Comparison of ENCODE assay signal across 16 cellular contexts in the genomic region with DNA sequence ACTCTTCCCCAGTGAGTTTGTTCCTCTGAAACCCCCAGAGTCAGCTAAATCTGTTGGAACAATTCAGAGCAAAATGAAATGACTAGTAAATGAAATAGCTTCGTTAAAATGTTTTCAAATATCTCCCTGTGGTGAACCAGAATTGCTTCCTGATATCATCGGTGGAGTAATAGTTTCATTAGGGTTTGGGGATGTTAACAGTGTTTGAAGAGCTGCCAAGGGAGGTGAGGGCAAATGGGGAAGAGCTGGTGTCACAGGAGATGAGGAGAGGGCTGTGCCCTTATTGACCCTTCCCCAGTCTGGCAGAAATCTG. TPM values are rescaled to one million over a fixed set of nuclear protein-coding genes. Genes with fewer than 3 reads are reported as not detected.
DNase-seq lines count a peak whose midpoint lies in the region; ATAC-seq and TF ChIP-seq lines count a peak whose summit lies in the region.
"Had no signal": no experiment of that assay in that cellular context is flagged by ENCODE, and none has a peak within 500 bp of the region (broad histone marks: within the 10 kb centered on the region; RNA-seq: fewer than 3 reads in every experiment).

No MANE protein-coding gene starts in this region.

- CTCF ChIA-PET in RWPE1 (lab: Yijun Ruan, JAX): interaction anchor here (0.6 to 1.0 kb wide), 9 partner anchors 14 to 1007 kb away, joined by 3 to 6 read pairs (median 3); no protein-coding TSS in a partner anchor

- H3K27me3 Mint-ChIP-seq in natural killer cell (ENCODE audit: low read depth in 2 of 2) (peaks cover 16 to 17% of the 10 kb centered on the region in 2 donors), nephron (ENCODE audit: low read depth) (no peaks in the 10 kb centered on the region), nephron progenitor cell (ENCODE audit: low read depth, poor library complexity) (peaks cover 8% of the 10 kb centered on the region)
- H3K27me3 Mint-ChIP-seq in natural killer cell treated with Interleukin-12 subunit alpha and Interleukin-12 subunit beta and Interleukin-15 and Interleukin-18, amount 100 ng/mL, for 72 hours: peaks cover 6 to 26% of the 10 kb centered on the region in 2 donors
- peaks cover 8% of the 10 kb centered on the region for H3K27me3 Mint-ChIP-seq in activated T-cell treated with anti-CD3 and anti-CD28 coated beads, Interleukin-2, amount 50 U/mL, for 72 hours (ENCODE audit: low read depth)
- H3K27me3 Mint-ChIP-seq: memory B cell had no signal

- no peak for ATAC-seq in natural killer cell
- no peak for ATAC-seq in natural killer cell treated with Interleukin-12 subunit alpha and Interleukin-12 subunit beta and Interleukin-15 and Interleukin-18, amount 100 ng/mL, for 72 hours
- ATAC-seq in activated T-cell treated with anti-CD3 and anti-CD28 coated beads, Interleukin-2, amount 50 U/mL, for 72 hours (replicated peaks in 1 of 2): no peak

- no peaks in the 10 kb centered on the region for H3K9me3 Mint-ChIP-seq in natural killer cell
- H3K9me3 Mint-ChIP-seq in natural killer cell treated with Interleukin-12 subunit alpha and Interleukin-12 subunit beta and Interleukin-15 and Interleukin-18, amount 100 ng/mL, for 72 hours: no peaks in the 10 kb centered on the region
- H3K9me3 Mint-ChIP-seq in nephron: no peaks in the 10 kb centered on the region
- no peaks in the 10 kb centered on the region for H3K9me3 Mint-ChIP-seq in activated T-cell treated with anti-CD3 and anti-CD28 coated beads, Interleukin-2, amount 50 U/mL, for 72 hours
- no peaks in the 10 kb centered on the region for H3K9me3 Mint-ChIP-seq in nephron progenitor cell
- H3K9me3 Mint-ChIP-seq: activated CD4-positive, alpha-beta T cell treated with anti-CD3 and anti-CD28 coated beads, Interleukin-2, amount 10 ng/mL, durations not matched to agents 24 days and 14 days; central memory CD8-positive, alpha-beta T cell; memory B cell had no signal

- POLR2A ChIA-PET in RWPE1 (lab: Yijun Ruan, JAX; ENCODE audit: low non-redundant PET): no interaction called here

- H3K4me1 Mint-ChIP-seq in natural killer cell (peaks cover 0 to 3% of the 10 kb centered on the region in 2 donors), nephron (peaks cover 42% of the 10 kb centered on the region), nephron progenitor cell (peaks cover 27% of the 10 kb centered on the region)
- no peaks in the 10 kb centered on the region for H3K4me1 Mint-ChIP-seq in natural killer cell treated with Interleukin-12 subunit alpha and Interleukin-12 subunit beta and Interleukin-15 and Interleukin-18, amount 100 ng/mL, for 72 hours (ENCODE audit: low read depth in 2 of 2)
- H3K4me1 Mint-ChIP-seq in activated T-cell treated with anti-CD3 and anti-CD28 coated beads, Interleukin-2, amount 50 U/mL, for 72 hours (ENCODE audit: low read depth): no peaks in the 10 kb centered on the region
- H3K4me1 Mint-ChIP-seq: activated CD4-positive, alpha-beta T cell treated with anti-CD3 and anti-CD28 coated beads, Interleukin-2, amount 10 ng/mL, durations not matched to agents 24 days and 14 days; central memory CD8-positive, alpha-beta T cell had no signal

- DNase-seq in natural killer cell (no peak), RWPE1 (ENCODE audit: low spot score) (no peak), islet precursor cell (no peak), nephron progenitor cell (no peak), colonic mucosa (no peak)
- no peak for DNase-seq in natural killer cell treated with Interleukin-12 subunit alpha and Interleukin-12 subunit beta and Interleukin-15 and Interleukin-18, amount 100 ng/mL, for 72 hours (ENCODE audit: low spot score)
- no peak for DNase-seq in activated T-cell treated with anti-CD3 and anti-CD28 coated beads, Interleukin-2, amount 50 U/mL, for 72 hours

- no peak overlapping the region for H3K27ac ChIP-seq in RWPE1
- no peak overlapping the region for H3K27ac ChIP-seq in colonic mucosa

- no peaks in the 10 kb centered on the region for H3K9me3 ChIP-seq in colonic mucosa
- H3K9me3 ChIP-seq: SJCRH30 had no signal

- H3K4me3 ChIP-seq in colonic mucosa: no peak overlapping the region
- H3K4me3 ChIP-seq: GM12878, SJCRH30 had no signal

- H3K36me3 Mint-ChIP-seq in natural killer cell: no peaks in the 10 kb centered on the region
- no peaks in the 10 kb centered on the region for H3K36me3 Mint-ChIP-seq in natural killer cell treated with Interleukin-12 subunit alpha and Interleukin-12 subunit beta and Interleukin-15 and Interleukin-18, amount 100 ng/mL, for 72 hours
- H3K36me3 Mint-ChIP-seq in nephron (ENCODE audit: low read depth): no peaks in the 10 kb centered on the region
- H3K36me3 Mint-ChIP-seq in activated T-cell treated with anti-CD3 and anti-CD28 coated beads, Interleukin-2, amount 50 U/mL, for 72 hours (ENCODE audit: insufficient read depth in 2 of 2): no peaks in the 10 kb centered on the region
- no peaks in the 10 kb centered on the region for H3K36me3 Mint-ChIP-seq in nephron progenitor cell (ENCODE audit: low read depth)
- H3K36me3 Mint-ChIP-seq: activated naive CD8-positive, alpha-beta T cell; memory B cell had no signal

- no peaks in the 10 kb centered on the region for H3K27me3 ChIP-seq in colonic mucosa
- H3K27me3 ChIP-seq: SJCRH30 had no signal

- no peak overlapping the region for H3K9ac ChIP-seq in colonic mucosa (ENCODE audit: low read depth in 2 of 2, low read length in 2 of 2)

- peak; percentile 3 for TF ChIP-seq CTCF in natural killer cell (IDR thresholded peaks at IDR 0.05)
- peak; percentile 37 for TF ChIP-seq CTCF in RWPE1 (conservative IDR thresholded peaks at IDR 0.05; ENCODE audit: low read depth)
- no peak for TF ChIP-seq CTCF in nephron (IDR thresholded peaks at IDR 0.05; ENCODE audit: unreplicated experiment in 3 of 3)
- no peak for TF ChIP-seq CTCF in nephron progenitor cell (IDR thresholded peaks at IDR 0.05)
- no peak for TF ChIP-seq CTCF in colonic mucosa (IDR thresholded peaks at IDR 0.05)

- H3K27ac Mint-ChIP-seq in natural killer cell (no peak overlapping the region), nephron (peak overlapping the region; percentile 83 to 94 (median 87)), nephron progenitor cell (no peak overlapping the region)
- H3K27ac Mint-ChIP-seq in natural killer cell treated with Interleukin-12 subunit alpha and Interleukin-12 subunit beta and Interleukin-15 and Interleukin-18, amount 100 ng/mL, for 72 hours: no peak overlapping the region
- no peak overlapping the region for H3K27ac Mint-ChIP-seq in activated T-cell treated with anti-CD3 and anti-CD28 coated beads, Interleukin-2, amount 50 U/mL, for 72 hours
- H3K27ac Mint-ChIP-seq: activated CD4-positive, alpha-beta T cell treated with anti-CD3 and anti-CD28 coated beads, Interleukin-2, amount 10 ng/mL, durations not matched to agents 24 days and 14 days; activated naive CD8-positive, alpha-beta T cell; memory B cell had no signal

- no peaks in the 10 kb centered on the region for H3K4me1 ChIP-seq in colonic mucosa

- H3K4me3 Mint-ChIP-seq in natural killer cell: no peak overlapping the region
- no peak overlapping the region for H3K4me3 Mint-ChIP-seq in natural killer cell treated with Interleukin-12 subunit alpha and Interleukin-12 subunit beta and Interleukin-15 and Interleukin-18, amount 100 ng/mL, for 72 hours
- H3K4me3 Mint-ChIP-seq in nephron: peak overlapping the region in 1 of 3 experiments; percentile 28
- H3K4me3 Mint-ChIP-seq in activated T-cell treated with anti-CD3 and anti-CD28 coated beads, Interleukin-2, amount 50 U/mL, for 72 hours: no peak overlapping the region
- H3K4me3 Mint-ChIP-seq in nephron progenitor cell: no peak overlapping the region
- H3K4me3 Mint-ChIP-seq: activated CD4-positive, alpha-beta T cell treated with anti-CD3 and anti-CD28 coated beads, Interleukin-2, amount 10 ng/mL, durations not matched to agents 24 days and 14 days; activated naive CD8-positive, alpha-beta T cell; central memory CD8-positive, alpha-beta T cell; memory B cell had no signal

- no peaks in the 10 kb centered on the region for H3K36me3 ChIP-seq in colonic mucosa
- H3K36me3 ChIP-seq: SJCRH30 had no signal

- intact Hi-C loops in natural killer cell (cut with micrococcal nuclease): no loop called here
- intact Hi-C loops in colonic mucosa (cut with DNase I): loop anchor here (5.0 kb wide), 3 partner anchors 442 to 937 kb away; no protein-coding TSS in a partner anchor

RNA-seq across cellular contexts. Expression of gene C7, which starts 4.3 kb away (rescaled TPM):
- total RNA-seq in natural killer cell: not detected
- not detected for total RNA-seq in natural killer cell treated with Interleukin-12 subunit alpha and Interleukin-12 subunit beta and Interleukin-15 and Interleukin-18, amount 100 ng/mL, for 72 hours
- total RNA-seq in activated T-cell treated with anti-CD3 and anti-CD28 coated beads, Interleukin-2, amount 50 U/mL, for 72 hours: not detected
- 10 to 100 TPM; 14.7 to 23.3 TPM for total RNA-seq in colonic mucosa
- total RNA-seq: activated CD4-positive, alpha-beta T cell treated with anti-CD3 and anti-CD28 coated beads, Interleukin-2, amount 10 ng/mL, durations not matched to agents 24 days and 14 days; fibroblast of villous mesenchyme; G401 had no signal

Comparison
In these comparisons a context has a peak if more than half of its experiments do, and no peak if none do; other contexts are left out.
1. H3K27ac Mint-ChIP-seq: peak in nephron (3 of 3); none in natural killer cell (0 of 2), natural killer cell treated with Interleukin-12 subunit alpha and Interleukin-12 subunit beta and Interleukin-15 and Interleukin-18, amount 100 ng/mL, for 72 hours (0 of 2), activated T-cell treated with anti-CD3 and anti-CD28 coated beads, Interleukin-2, amount 50 U/mL, for 72 hours (single experiment) and nephron progenitor cell (single experiment).
2. CTCF ChIP-seq: peak in natural killer cell (single experiment) and RWPE1 (single experiment); none in nephron (0 of 3), nephron progenitor cell (single experiment) and colonic mucosa (single experiment).
3. RNA of gene C7, which starts 4.3 kb away (total RNA-seq): 14.7 to 23.3 TPM in colonic mucosa; not detected in natural killer cell treated with Interleukin-12 subunit alpha and Interleukin-12 subunit beta and Interleukin-15 and Interleukin-18, amount 100 ng/mL, for 72 hours, not detected in natural killer cell and not detected in activated T-cell treated with anti-CD3 and anti-CD28 coated beads, Interleukin-2, amount 50 U/mL, for 72 hours; every median in the first group is over 10 times any median in the second.